8 cellular contexts compared by ENCODE assay signal in genomic region chr4:49110579-49110978, GRCh38.
A peak's percentile ranks its signal among the peaks of the same experiment; 100 is the strongest.
DNase-seq lines count a peak whose midpoint lies in the region; ATAC-seq and TF ChIP-seq lines count a peak whose summit lies in the region.
"Not testable (repeated sequence)": the region's sequence is repeated elsewhere in the genome, so short reads cannot be mapped to it uniquely, and the experiment has no call there.

No MANE protein-coding gene starts in this region.

- H3K9me3 Mint-ChIP-seq in CD4-positive, CD25-positive, alpha-beta regulatory T cell, result peaks cover 6 to 90% (median 57%) of the 10 kb centered on the region in 7 donors
- H3K9me3 Mint-ChIP-seq in natural killer cell treated with Interleukin-12 subunit alpha and Interleukin-12 subunit beta and Interleukin-15 and Interleukin-18, amount 100 ng/mL, for 72 hours, result peaks cover 63% of the 10 kb centered on the region

- H3K27ac Mint-ChIP-seq in CD4-positive, CD25-positive, alpha-beta regulatory T cell, result peak overlapping the region in 1 of 3 donors; percentile 1
- H3K27ac Mint-ChIP-seq in natural killer cell treated with Interleukin-12 subunit alpha and Interleukin-12 subunit beta and Interleukin-15 and Interleukin-18, amount 100 ng/mL, for 72 hours, result not testable (repeated sequence)

- not testable (repeated sequence) for H3K4me1 ChIP-seq in CD4-positive, CD25-positive, alpha-beta regulatory T cell (ENCODE audit: control insufficient read depth, insufficient read depth, low read length, poor library complexity, severe bottlenecking); foreskin keratinocyte

- not testable (repeated sequence) for H3K27me3 Mint-ChIP-seq in CD4-positive, CD25-positive, alpha-beta regulatory T cell; natural killer cell treated with Interleukin-12 subunit alpha and Interleukin-12 subunit beta and Interleukin-15 and Interleukin-18, amount 100 ng/mL, for 72 hours

- ATAC-seq in CD4-positive, CD25-positive, alpha-beta regulatory T cell (ENCODE audit: low read depth in 2 of 2), result peak; percentile 43 to 44
- ATAC-seq in GM19035 (IDR thresholded peaks at IDR 0.05; ENCODE audit: unreplicated experiment) (peak; percentile 49), GM21576 (IDR thresholded peaks at IDR 0.05; ENCODE audit: unreplicated experiment) (peak; percentile 46), HG02885 (IDR thresholded peaks at IDR 0.05; ENCODE audit: poor library complexity, unreplicated experiment) (peak; percentile 49), HG03354 (IDR thresholded peaks at IDR 0.05; ENCODE audit: poor library complexity, severe bottlenecking, unreplicated experiment) (peak; percentile 60), SK-N-SH treated with all-trans-retinoic acid at 6 μM for 48 hours (peak; percentile 67), foreskin keratinocyte (peak; percentile 57)
- ATAC-seq in natural killer cell treated with Interleukin-12 subunit alpha and Interleukin-12 subunit beta and Interleukin-15 and Interleukin-18, amount 100 ng/mL, for 72 hours, result peak; percentile 71 to 72

- H3K36me3 ChIP-seq in CD4-positive, CD25-positive, alpha-beta regulatory T cell (ENCODE audit: control insufficient read depth, insufficient read depth, low read length), result not testable (repeated sequence)

- H3K4me3 Mint-ChIP-seq in CD4-positive, CD25-positive, alpha-beta regulatory T cell; natural killer cell treated with Interleukin-12 subunit alpha and Interleukin-12 subunit beta and Interleukin-15 and Interleukin-18, amount 100 ng/mL, for 72 hours: not testable (repeated sequence)

- TF ChIP-seq CTCF in foreskin keratinocyte (conservative IDR thresholded peaks at IDR 0.05), result not testable (repeated sequence)

- peaks cover 48 to 49% of the 10 kb centered on the region in 2 experiments for H3K9me3 ChIP-seq in CD4-positive, CD25-positive, alpha-beta regulatory T cell (ENCODE audit: control insufficient read depth in 2 of 2, low read length in 2 of 2)

- not testable (repeated sequence) for H3K27me3 ChIP-seq in CD4-positive, CD25-positive, alpha-beta regulatory T cell (ENCODE audit: control insufficient read depth, insufficient read depth, low read length); foreskin keratinocyte

- not testable (repeated sequence) for H3K4me3 ChIP-seq in CD4-positive, CD25-positive, alpha-beta regulatory T cell (ENCODE audit: low read depth, low read length)

- not testable (repeated sequence) for H3K27ac ChIP-seq in CD4-positive, CD25-positive, alpha-beta regulatory T cell (ENCODE audit: insufficient read depth, low read length, poor library complexity, severe bottlenecking); foreskin keratinocyte

- DNase-seq in CD4-positive, CD25-positive, alpha-beta regulatory T cell; foreskin keratinocyte; natural killer cell treated with Interleukin-12 subunit alpha and Interleukin-12 subunit beta and Interleukin-15 and Interleukin-18, amount 100 ng/mL, for 72 hours (ENCODE audit: low spot score): not testable (repeated sequence)

- H3K4me1 Mint-ChIP-seq in CD4-positive, CD25-positive, alpha-beta regulatory T cell, result peaks cover 0 to 47% (median 6%) of the 10 kb centered on the region in 4 donors
- H3K4me1 Mint-ChIP-seq in natural killer cell treated with Interleukin-12 subunit alpha and Interleukin-12 subunit beta and Interleukin-15 and Interleukin-18, amount 100 ng/mL, for 72 hours (ENCODE audit: low read depth in 2 of 2), result peaks cover 15 to 16% of the 10 kb centered on the region in 2 donors

- H3K36me3 Mint-ChIP-seq in CD4-positive, CD25-positive, alpha-beta regulatory T cell, result peaks cover 34% of the 10 kb centered on the region
- H3K36me3 Mint-ChIP-seq in natural killer cell treated with Interleukin-12 subunit alpha and Interleukin-12 subunit beta and Interleukin-15 and Interleukin-18, amount 100 ng/mL, for 72 hours, result peaks cover 77% of the 10 kb centered on the region
